In the genomic region with DNA sequence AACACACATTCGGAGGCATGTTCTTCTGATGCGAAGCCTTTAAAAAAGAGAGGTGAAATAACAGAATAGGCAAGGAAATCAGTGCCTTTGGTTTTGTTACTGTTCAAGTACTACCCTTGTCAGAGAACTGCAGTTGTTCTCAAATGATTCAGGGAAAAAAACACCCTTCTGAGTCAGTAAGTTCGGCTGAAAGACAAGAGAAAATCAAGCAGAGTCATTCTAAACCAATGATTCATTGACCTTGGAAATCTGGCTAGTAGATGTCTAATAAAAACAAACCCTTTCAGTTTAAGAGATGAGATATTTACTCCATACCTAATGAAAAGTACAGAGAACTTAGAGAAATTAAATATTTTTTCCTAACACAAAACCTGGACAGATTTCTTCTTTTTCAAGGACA, we compare ENCODE assay signal across 9 cellular contexts.
DNase-seq lines count a peak whose midpoint lies in the region; ATAC-seq and TF ChIP-seq lines count a peak whose summit lies in the region.
"Had no signal": no experiment of that assay in that cellular context is flagged by ENCODE, and none has a peak within 500 bp of the region (broad histone marks: within the 10 kb centered on the region; RNA-seq: fewer than 3 reads in every experiment).

No MANE protein-coding gene starts in this region.

- H3K4me1 ChIP-seq in RWPE2 (ENCODE audit: insufficient read depth, poor library complexity, severe bottlenecking): peaks cover 21% of the 10 kb centered on the region

- DNase-seq in COLO829 (ENCODE audit: low spot score) (peak; percentile 23), RWPE2 (ENCODE audit: low spot score) (no peak), fibroblast of gingiva (ENCODE audit: low read depth) (peak; percentile 82), pulmonary artery endothelial cell (ENCODE audit: low read depth, low spot score) (peak; percentile 60), substantia nigra (lab: John Stamatoyannopoulos, UW) (no peak), iPS-NIHi7 (ENCODE audit: extremely low spot score) (no peak)
- DNase-seq in activated CD4-positive, alpha-beta T cell treated with anti-CD3 and anti-CD28 coated beads, Interleukin-2, amount 10 ng/mL, durations not matched to agents 7 days and 5 days: no peak

- no peaks in the 10 kb centered on the region for H3K36me3 ChIP-seq in RWPE2 (ENCODE audit: low read depth)

- no peak overlapping the region for H3K4me3 ChIP-seq in RWPE2 (ENCODE audit: severe bottlenecking)

- no peaks in the 10 kb centered on the region for H3K27me3 ChIP-seq in RWPE2 (ENCODE audit: insufficient read depth, poor library complexity, severe bottlenecking)

- no peak overlapping the region for H3K4me3 Mint-ChIP-seq in activated CD4-positive, alpha-beta T cell treated with anti-CD3 and anti-CD28 coated beads, Interleukin-2, amount 10 ng/mL, durations not matched to agents 7 days and 5 days
- H3K4me3 Mint-ChIP-seq: nephron had no signal

- CTCF ChIA-PET in activated CD4-positive, alpha-beta T cell treated with anti-CD3 and anti-CD28 coated beads, Interleukin-2, amount 10 ng/mL, durations not matched to agents 7 days and 5 days (lab: Charles Lee): no interaction called here

- no peaks in the 10 kb centered on the region for H3K9me3 ChIP-seq in RWPE2 (ENCODE audit: severe bottlenecking)

- H3K9me3 Mint-ChIP-seq in activated CD4-positive, alpha-beta T cell treated with anti-CD3 and anti-CD28 coated beads, Interleukin-2, amount 10 ng/mL, durations not matched to agents 7 days and 5 days: no peaks in the 10 kb centered on the region

- peaks cover 4% of the 10 kb centered on the region for H3K4me1 Mint-ChIP-seq in activated CD4-positive, alpha-beta T cell treated with anti-CD3 and anti-CD28 coated beads, Interleukin-2, amount 10 ng/mL, durations not matched to agents 7 days and 5 days

- POLR2A ChIA-PET in activated CD4-positive, alpha-beta T cell treated with anti-CD3 and anti-CD28 coated beads, Interleukin-2, amount 10 ng/mL, durations not matched to agents 7 days and 5 days (lab: Charles Lee): no interaction called here

- no peak overlapping the region for H3K27ac Mint-ChIP-seq in activated CD4-positive, alpha-beta T cell treated with anti-CD3 and anti-CD28 coated beads, Interleukin-2, amount 10 ng/mL, durations not matched to agents 7 days and 5 days
- H3K27ac Mint-ChIP-seq: nephron had no signal

- ATAC-seq in RWPE2 (ENCODE audit: low read depth): peak; percentile 96
- no peak for ATAC-seq in HG02759 (IDR thresholded peaks at IDR 0.05; ENCODE audit: unreplicated experiment)

- TF ChIP-seq CTCF in RWPE2 (IDR thresholded peaks at IDR 0.05; ENCODE audit: poor library complexity, severe bottlenecking): no peak

- H3K27me3 Mint-ChIP-seq in activated CD4-positive, alpha-beta T cell treated with anti-CD3 and anti-CD28 coated beads, Interleukin-2, amount 10 ng/mL, durations not matched to agents 7 days and 5 days: peaks cover 23% of the 10 kb centered on the region

- H3K27ac ChIP-seq in RWPE2 (ENCODE audit: poor library complexity, severe bottlenecking): peak overlapping the region; percentile 80
- H3K27ac ChIP-seq in substantia nigra (ENCODE audit: low read depth, low read length, poor library complexity, severe bottlenecking): no peak overlapping the region

- no peaks in the 10 kb centered on the region for H3K36me3 Mint-ChIP-seq in activated CD4-positive, alpha-beta T cell treated with anti-CD3 and anti-CD28 coated beads, Interleukin-2, amount 10 ng/mL, durations not matched to agents 7 days and 5 days (ENCODE audit: low read depth)

Comparison
In these comparisons a context has a peak if more than half of its experiments do, and no peak if none do; other contexts are left out.
1. DNase-seq: peak in COLO829 (single experiment), fibroblast of gingiva (single experiment) and pulmonary artery endothelial cell (single experiment); none in RWPE2 (single experiment), substantia nigra (0 of 49), iPS-NIHi7 (single experiment) and activated CD4-positive, alpha-beta T cell treated with anti-CD3 and anti-CD28 coated beads, Interleukin-2, amount 10 ng/mL, durations not matched to agents 7 days and 5 days (single experiment).